Comparison of ENCODE assay signal across 10 cellular contexts in genomic region chr6:47203266-47203967, GRCh38.
DNase-seq lines count a peak whose midpoint lies in the region; ATAC-seq, FAIRE-seq and TF ChIP-seq lines count a peak whose summit lies in the region.
"Had no signal": no experiment of that assay in that cellular context is flagged by ENCODE, and none has a peak within 500 bp of the region (broad histone marks: within the 10 kb centered on the region; RNA-seq: fewer than 3 reads in every experiment).

No MANE protein-coding gene starts in this region.

- TF ChIP-seq CTCF in kidney (IDR thresholded peaks at IDR 0.05; ENCODE audit: borderline replicate concordance, extremely low read depth, insufficient read depth) (no peak), omental fat pad (IDR thresholded peaks at IDR 0.05) (no peak)

- no peak overlapping the region for H3K9ac ChIP-seq in kidney (ENCODE audit: low read length in 2 of 2)

- H3K27ac ChIP-seq in kidney (ENCODE audit: low read depth in 2 of 2, low read length in 2 of 2), result peak overlapping the region; percentile 45 to 74
- H3K27ac ChIP-seq: adrenal gland, skin epidermis had no signal

- H3K9me3 ChIP-seq in kidney (ENCODE audit: control insufficient read depth in 1 of 2, low read length in 2 of 2), result no peaks in the 10 kb centered on the region
- H3K9me3 ChIP-seq: adrenal gland had no signal

- no peak for FAIRE-seq in kidney (lab: Jason Lieb, UNC)

- H3K36me3 ChIP-seq in kidney (ENCODE audit: control insufficient read depth in 1 of 2, insufficient read depth in 2 of 2, low read length in 2 of 2), result no peaks in the 10 kb centered on the region
- H3K36me3 ChIP-seq: adrenal gland had no signal

- DNase-seq in kidney (no peak), T1000 (lab: John Stamatoyannopoulos, UW) (no peak), NCI-H2029 treated with DMSO at 0.1 percent for 48 hours (lab: John Stamatoyannopoulos, UW) (no peak), posterior cingulate gyrus (no peak), omental fat pad (ENCODE audit: low spot score) (no peak)
- DNase-seq: adrenal gland had no signal

- H3K4me1 ChIP-seq in kidney (ENCODE audit: control insufficient read depth in 1 of 2, insufficient read depth in 1 of 2, low read depth in 1 of 2, low read length in 2 of 2), result peaks cover 30 to 50% of the 10 kb centered on the region in 2 donors
- H3K4me1 ChIP-seq: adrenal gland had no signal

- intact Hi-C loops in kidney (cut with DNase I) (no loop called here), posterior cingulate gyrus (cut with DNase I) (no loop called here)

- no peak overlapping the region for H3K4me3 ChIP-seq in kidney (ENCODE audit: low read length in 2 of 2)
- H3K4me3 ChIP-seq: adrenal gland, skin epidermis had no signal

- ATAC-seq in GM18858 (IDR thresholded peaks at IDR 0.05; ENCODE audit: unreplicated experiment) (peak; percentile 84), GM21619 (IDR thresholded peaks at IDR 0.05; ENCODE audit: unreplicated experiment) (peak; percentile 80), HG03565 (IDR thresholded peaks at IDR 0.05; ENCODE audit: unreplicated experiment) (peak; percentile 65), omental fat pad (ENCODE audit: low FRiP score) (no peak)
